ENCODE assay signal across 28 cellular contexts in genomic region chr6:63743691-63744090, GRCh38.
"Had no signal": no experiment of that assay in that cellular context is flagged by ENCODE, and none has a peak within 500 bp of the region (broad histone marks: within the 10 kb centered on the region; RNA-seq: fewer than 3 reads in every experiment).

No MANE protein-coding gene starts in this region.

- H3K36me3 ChIP-seq: neural progenitor cell, ovary, spleen, suprapubic skin, tibial artery, transverse colon, upper lobe of right lung, uterus had no signal

- H3K27me3 ChIP-seq: neural progenitor cell, ovary, spleen, suprapubic skin, testis, tibial artery, transverse colon, upper lobe of right lung, uterus had no signal

- DNase-seq: natural killer cell; occipital lobe; ovary; posterior cingulate gyrus; psoas muscle; right cardiac atrium; spleen; stimulated activated CD4-positive, alpha-beta T cell treated with anti-CD3 and anti-CD28 coated beads, Interleukin-12 subunit alpha, Interleukin-12 subunit beta, amount 100 ng/mL, for 4 hours; stimulated activated CD4-positive, alpha-beta T cell treated with anti-CD3 and anti-CD28 coated beads, Interleukin-1b, Interleukin-23, amount 100 ng/mL, for 48 hours; stimulated activated CD4-positive, alpha-beta T cell treated with anti-CD3 and anti-CD28 coated beads, Interleukin-4, amount 100 ng/mL, for 1 hour; stimulated activated CD4-positive, alpha-beta T cell treated with anti-CD3 and anti-CD28 coated beads, Interleukin-4, amount 100 ng/mL, for 4 hours; stimulated activated CD8-positive, alpha-beta memory T cell treated with anti-CD3 and anti-CD28 coated beads, Interleukin-4, amount 100 ng/mL, for 48 hours; stimulated activated naive CD4-positive, alpha-beta T cell; stimulated activated naive CD8-positive, alpha-beta T cell treated with anti-CD3 and anti-CD28 coated beads, Interleukin-15, amount 100 ng/mL, for 72 hours; stimulated activated naive CD8-positive, alpha-beta T cell treated with anti-CD3 and anti-CD28 coated beads, Interleukin-15, Interleukin-2, amounts not matched to agents 100 U/mL and 50 U/mL, for 24 hours; substantia nigra; testis; tibial artery; transverse colon; upper lobe of right lung; uterus had no signal

- H3K4me1 ChIP-seq: neural progenitor cell, psoas muscle, spleen, suprapubic skin, testis, tibial artery, upper lobe of right lung, uterus had no signal

- H3K9me3 ChIP-seq: ovary, psoas muscle, suprapubic skin, testis, tibial artery, transverse colon, upper lobe of right lung, uterus had no signal

- H3K27ac ChIP-seq: neural progenitor cell, ovary, parathyroid adenoma, psoas muscle, skin epidermis, spleen, suprapubic skin, testis, tibial artery, transverse colon, upper lobe of right lung, uterus had no signal

- H3K9ac ChIP-seq: neural progenitor cell, parathyroid adenoma had no signal

- H3K4me3 ChIP-seq: neural progenitor cell, ovary, psoas muscle, skin epidermis, smooth muscle cell, spleen, suprapubic skin, testis, tibial artery, transverse colon, upper lobe of right lung, uterus had no signal

- ATAC-seq: natural killer cell; psoas muscle; right cardiac atrium; sciatic nerve; stimulated activated memory B cell treated with anti-CD40 and anti-IgM and Interleukin-4, amounts not matched to agents 10 μg/mL and 1 μg/mL and 100 μg/mL, for 72 hours; stimulated activated naive CD8-positive, alpha-beta T cell treated with anti-CD3 and anti-CD28 coated beads, Interleukin-15, amount 100 ng/mL, for 72 hours; stimulated activated naive CD8-positive, alpha-beta T cell treated with anti-CD3 and anti-CD28 coated beads, Interleukin-15, Interleukin-2, amounts not matched to agents 100 U/mL and 50 U/mL, for 24 hours; upper lobe of right lung had no signal
